ENCODE assay signal across 15 cellular contexts in genomic region chr4:154877110-154877760, GRCh38.
DNase-seq lines count a peak whose midpoint lies in the region; ATAC-seq, FAIRE-seq and TF ChIP-seq lines count a peak whose summit lies in the region.
"Had no signal": no experiment of that assay in that cellular context is flagged by ENCODE, and none has a peak within 500 bp of the region (broad histone marks: within the 10 kb centered on the region; RNA-seq: fewer than 3 reads in every experiment).

No MANE protein-coding gene starts in this region.

- no peak overlapping the region for H3K27ac ChIP-seq in H1 (ENCODE audit: low read depth, low read length)
- no peak overlapping the region for H3K27ac ChIP-seq in aorta (ENCODE audit: low read depth in 1 of 2, low read length in 2 of 2)
- H3K27ac ChIP-seq: RWPE1, vagina had no signal

- no peak overlapping the region for H2AK5ac ChIP-seq in H1 (ENCODE audit: low read depth, low read length)

- H3K18ac ChIP-seq in H1 (ENCODE audit: extremely low read depth, low read length): no peak overlapping the region

- TF ChIP-seq RAD21 in H1 (IDR thresholded peaks at IDR 0.05 in 1 of 2, conservative IDR thresholded peaks at IDR 0.05 in 1 of 2; ENCODE audit: low read depth in 2 of 2, low read length in 2 of 2): no peak

- no peak for TF ChIP-seq POLR2A in H1 (IDR thresholded peaks at IDR 0.05; ENCODE audit: control extremely low read depth in 1 of 2, low read depth in 2 of 2, low read length in 2 of 2)

- H2BK20ac ChIP-seq in H1 (ENCODE audit: low read length): no peak overlapping the region

- H3K36me3 ChIP-seq in H1 (ENCODE audit: control insufficient read depth in 2 of 4, insufficient read depth in 4 of 4, low read length in 3 of 4) (peaks cover 0 to 3% (median 0%) of the 10 kb centered on the region in 4 experiments; a peak in 1 of 8 replicates), aorta (ENCODE audit: control insufficient read depth in 1 of 2, insufficient read depth in 2 of 2, low read length in 1 of 2) (no peaks in the 10 kb centered on the region)
- H3K36me3 ChIP-seq: vagina had no signal

- TF ChIP-seq CTCF in H1 (IDR thresholded peaks at IDR 0.05; ENCODE audit: control extremely low read depth in 1 of 3, insufficient read depth in 1 of 3, low read depth in 1 of 3, low read length in 3 of 3) (no peak), GM13976 (IDR thresholded peaks at IDR 0.05; ENCODE audit: borderline replicate concordance, control extremely low read depth, extremely low read depth, insufficient read depth, missing control alignments) (no peak)

- no peak overlapping the region for H3K4ac ChIP-seq in H1 (replicated peaks; ENCODE audit: insufficient read length, low read depth, low read length)

- no peaks in the 10 kb centered on the region for H3K79me1 ChIP-seq in H1 (ENCODE audit: low read depth, low read length)

- TF ChIP-seq EP300 in H1 (IDR thresholded peaks at IDR 0.05; ENCODE audit: borderline replicate concordance in 1 of 2, low read depth in 2 of 2, low read length in 2 of 2): no peak

- CTCF ChIA-PET in H1 (lab: Charles Lee; ENCODE audit: partially characterized antibody): interaction anchor here (1.0 to 2.2 kb wide), 6 partner anchors 10 to 318 kb away, joined by 3 to 7 read pairs (median 4); no protein-coding TSS in a partner anchor

- no peak overlapping the region for H2BK120ac ChIP-seq in H1 (replicated peaks; ENCODE audit: low read depth, low read length)

- no peak overlapping the region for H2BK12ac ChIP-seq in H1 (ENCODE audit: low read depth, low read length)

- no peak overlapping the region for H4K91ac ChIP-seq in H1 (replicated peaks; ENCODE audit: insufficient read length, low read length)

- H3K56ac ChIP-seq in H1 (replicated peaks; ENCODE audit: insufficient read length, low read depth, low read length): no peak overlapping the region

- no peak overlapping the region for H3K23ac ChIP-seq in H1 (ENCODE audit: insufficient read length)

- WGBS in H1 (ENCODE audit: extremely low coverage in 1 of 2, insufficient coverage in 1 of 2, insufficient read length in 1 of 2, insufficient replicate concordance in 2 of 2, low coverage in 1 of 2, low lambda C conversion rate in 2 of 2, missing lambda C conversion rate in 1 of 2), 2 experiments: 95% methylated on average over 8 of the region's 8 CpGs; no CpG with 5 or more reads in 1 of the 2 experiments
- 51 to 55% methylated on average over 8 of the region's 8 CpGs for WGBS in aorta, 2 donors

- 0 out of 2 replicates have a peak overlapping the region, but pooled peaks have one; percentile 13 for H2AFZ ChIP-seq in H1 (ENCODE audit: low read length)

- H4K20me1 ChIP-seq in H1 (replicated peaks in 1 of 2; ENCODE audit: control insufficient read depth in 1 of 2, insufficient read depth in 2 of 2, low read length in 2 of 2): no peaks in the 10 kb centered on the region

- POLR2A ChIA-PET in H1 (lab: Charles Lee; ENCODE audit: partially characterized antibody): no interaction called here

- no peaks in the 10 kb centered on the region; a peak in 1 of 7 replicates for H3K4me1 ChIP-seq in H1 (replicated peaks in 1 of 4; ENCODE audit: control insufficient read depth in 3 of 4, insufficient read depth in 4 of 4, low read length in 3 of 4)
- no peaks in the 10 kb centered on the region for H3K4me1 ChIP-seq in aorta (ENCODE audit: control insufficient read depth in 1 of 2, insufficient read depth in 2 of 2, low read length in 2 of 2)
- H3K4me1 ChIP-seq: vagina had no signal

- no peak overlapping the region for H3K9ac ChIP-seq in H1 (replicated peaks in 1 of 4; ENCODE audit: extremely low read depth in 1 of 4, low read depth in 3 of 4, low read length in 3 of 4)

- no peak for FAIRE-seq in H1 (lab: Jason Lieb, UNC)
- FAIRE-seq: A204.1, H54 had no signal

- H3K4me3 ChIP-seq in H1 (ENCODE audit: extremely low read depth in 1 of 4, insufficient read depth in 2 of 4, low read depth in 3 of 4, low read length in 4 of 4) (no peak overlapping the region), skeletal muscle cell (ENCODE audit: low read depth, low read length) (no peak overlapping the region), aorta (ENCODE audit: low read length in 2 of 2) (no peak overlapping the region)
- H3K4me3 ChIP-seq: vagina had no signal

- no peak overlapping the region for H4K8ac ChIP-seq in H1 (ENCODE audit: extremely low read depth, insufficient read depth, low read length)

- DNase-seq in NCI-H2029 treated with DMSO at 0.1 percent for 48 hours (lab: John Stamatoyannopoulos, UW): peak; percentile 17
- no peak for DNase-seq in NCI-H2029 (lab: John Stamatoyannopoulos, UW)
- DNase-seq in NCI-H82 treated with DMSO at 0.1 percent for 48 hours (lab: John Stamatoyannopoulos, UW; ENCODE audit: unreplicated experiment): peak; percentile 31
- no peak for DNase-seq in H1 (ENCODE audit: low read depth in 1 of 2, low spot score in 2 of 2)
- peak; percentile 33 for DNase-seq in skeletal muscle cell (ENCODE audit: low read depth)
- DNase-seq in GM13976 (ENCODE audit: low spot score): no peak
- no peak for DNase-seq in aorta
- no peak for DNase-seq in activated naive CD4-positive, alpha-beta T cell treated with anti-CD3 and anti-CD28 coated beads, Interleukin-2, amount 50 U/mL, for 16 hours
- DNase-seq: activated CD4-positive, CD25-positive, alpha-beta regulatory T cell treated with anti-CD3 and anti-CD28 coated beads, Interleukin-2, amount 50 U/mL, for 72 hours; mesendoderm had no signal

- no peak overlapping the region for H4K5ac ChIP-seq in H1 (ENCODE audit: insufficient read length, low read depth, low read length)

- H3K27me3 ChIP-seq in H1 (replicated peaks in 1 of 4; ENCODE audit: control insufficient read depth in 3 of 4, extremely low read depth in 1 of 4, insufficient read depth in 3 of 4, low read length in 3 of 4): no peaks in the 10 kb centered on the region
- no peaks in the 10 kb centered on the region for H3K27me3 ChIP-seq in aorta (ENCODE audit: control insufficient read depth in 1 of 2, insufficient read depth in 2 of 2, low read length in 1 of 2)
- H3K27me3 ChIP-seq: vagina had no signal

- H3K4me2 ChIP-seq in H1 (ENCODE audit: insufficient read depth in 1 of 2, low read depth in 2 of 2, low read length in 2 of 2): no peak overlapping the region

- in situ Hi-C loops in GM13976 (cut with MboI; ENCODE audit: low sequenced_read_pairs, unreplicated experiment): no loop called here

- no peak overlapping the region for H2BK5ac ChIP-seq in H1 (ENCODE audit: low read depth, low read length)

- H3K79me2 ChIP-seq in H1 (ENCODE audit: control insufficient read depth in 1 of 2, insufficient read depth in 2 of 2, low read length in 2 of 2): no peaks in the 10 kb centered on the region

- peaks cover 2% of the 10 kb centered on the region; the same call in 1 of the 2 replicates for H3K23me2 ChIP-seq in H1 (ENCODE audit: low read depth, low read length)

- H3K9me3 ChIP-seq in H1 (ENCODE audit: insufficient read depth in 2 of 2, low read depth in 1 of 2, low read length in 1 of 2) (peaks cover 12 to 13% of the 10 kb centered on the region in 2 experiments), aorta (ENCODE audit: control insufficient read depth, low read length) (no peaks in the 10 kb centered on the region)
- H3K9me3 ChIP-seq: vagina had no signal

- ATAC-seq in aorta (ENCODE audit: low FRiP score): no peak
- ATAC-seq: sciatic nerve had no signal

- H3K14ac ChIP-seq in H1 (ENCODE audit: insufficient read length): no peak overlapping the region

- H2BK15ac ChIP-seq in H1 (ENCODE audit: low read length): no peak overlapping the region

- intact Hi-C loops in aorta (cut with DNase I): no loop called here

TF ChIP-seq in H1, 55 proteins besides CTCF, POLR2A, EP300 and RAD21 (continues in another document):
- TF ChIP-seq BRCA1 (IDR thresholded peaks at IDR 0.05; ENCODE audit: low read depth, low read length): no peak
- TF ChIP-seq, protein P1, sequence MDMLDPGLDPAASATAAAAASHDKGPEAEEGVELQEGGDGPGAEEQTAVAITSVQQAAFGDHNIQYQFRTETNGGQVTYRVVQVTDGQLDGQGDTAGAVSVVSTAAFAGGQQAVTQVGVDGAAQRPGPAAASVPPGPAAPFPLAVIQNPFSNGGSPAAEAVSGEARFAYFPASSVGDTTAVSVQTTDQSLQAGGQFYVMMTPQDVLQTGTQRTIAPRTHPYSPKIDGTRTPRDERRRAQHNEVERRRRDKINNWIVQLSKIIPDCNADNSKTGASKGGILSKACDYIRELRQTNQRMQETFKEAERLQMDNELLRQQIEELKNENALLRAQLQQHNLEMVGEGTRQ (IDR thresholded peaks at IDR 0.05; ENCODE audit: low read length): no peak
- no peak for TF ChIP-seq KDM5A (IDR thresholded peaks at IDR 0.05; ENCODE audit: low read length)
- TF ChIP-seq JUND (IDR thresholded peaks at IDR 0.05; ENCODE audit: low read length): no peak
- TF ChIP-seq RBBP5 (IDR thresholded peaks at IDR 0.05; ENCODE audit: borderline replicate concordance, low read depth, low read length): no peak
- TF ChIP-seq, protein P2, sequence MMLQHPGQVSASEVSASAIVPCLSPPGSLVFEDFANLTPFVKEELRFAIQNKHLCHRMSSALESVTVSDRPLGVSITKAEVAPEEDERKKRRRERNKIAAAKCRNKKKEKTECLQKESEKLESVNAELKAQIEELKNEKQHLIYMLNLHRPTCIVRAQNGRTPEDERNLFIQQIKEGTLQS (IDR thresholded peaks at IDR 0.05; ENCODE audit: insufficient read depth, low read depth, low read length): no peak
- no peak for TF ChIP-seq POLR2AphosphoS5 (IDR thresholded peaks at IDR 0.05; ENCODE audit: low read depth, low read length)
- no peak for TF ChIP-seq CTBP2 (IDR thresholded peaks at IDR 0.05; ENCODE audit: borderline replicate concordance, insufficient read depth, insufficient read length, low read length)
- no peak for TF ChIP-seq HDAC2 (IDR thresholded peaks at IDR 0.05; ENCODE audit: borderline replicate concordance in 1 of 2, low read depth in 2 of 2, low read length in 2 of 2)
- TF ChIP-seq CHD2 (IDR thresholded peaks at IDR 0.05; ENCODE audit: low read length): no peak
- TF ChIP-seq CHD1 (IDR thresholded peaks at IDR 0.05; ENCODE audit: low read depth, low read length): no peak
- TF ChIP-seq TEAD4 (IDR thresholded peaks at IDR 0.05; ENCODE audit: low read depth, low read length): no peak
- no peak for TF ChIP-seq MAX (IDR thresholded peaks at IDR 0.05)
- TF ChIP-seq KDM1A (IDR thresholded peaks at IDR 0.05; ENCODE audit: borderline replicate concordance, low read length): no peak
- no peak for TF ChIP-seq SIX5 (IDR thresholded peaks at IDR 0.05; ENCODE audit: low read depth, low read length)
- no peak for TF ChIP-seq CBX5 (IDR thresholded peaks at IDR 0.05; ENCODE audit: low read depth, low read length)

Comparison
In these comparisons a context has a peak if more than half of its experiments do, and no peak if none do; other contexts are left out.
1. DNase-seq: peak in NCI-H2029 treated with DMSO at 0.1 percent for 48 hours (single experiment), NCI-H82 treated with DMSO at 0.1 percent for 48 hours (single experiment) and skeletal muscle cell (single experiment); none in NCI-H2029 (single experiment), H1 (0 of 2), GM13976 (single experiment), aorta (0 of 2) and activated naive CD4-positive, alpha-beta T cell treated with anti-CD3 and anti-CD28 coated beads, Interleukin-2, amount 50 U/mL, for 16 hours (single experiment).